8 cellular contexts compared by ENCODE assay signal in the genomic region with DNA sequence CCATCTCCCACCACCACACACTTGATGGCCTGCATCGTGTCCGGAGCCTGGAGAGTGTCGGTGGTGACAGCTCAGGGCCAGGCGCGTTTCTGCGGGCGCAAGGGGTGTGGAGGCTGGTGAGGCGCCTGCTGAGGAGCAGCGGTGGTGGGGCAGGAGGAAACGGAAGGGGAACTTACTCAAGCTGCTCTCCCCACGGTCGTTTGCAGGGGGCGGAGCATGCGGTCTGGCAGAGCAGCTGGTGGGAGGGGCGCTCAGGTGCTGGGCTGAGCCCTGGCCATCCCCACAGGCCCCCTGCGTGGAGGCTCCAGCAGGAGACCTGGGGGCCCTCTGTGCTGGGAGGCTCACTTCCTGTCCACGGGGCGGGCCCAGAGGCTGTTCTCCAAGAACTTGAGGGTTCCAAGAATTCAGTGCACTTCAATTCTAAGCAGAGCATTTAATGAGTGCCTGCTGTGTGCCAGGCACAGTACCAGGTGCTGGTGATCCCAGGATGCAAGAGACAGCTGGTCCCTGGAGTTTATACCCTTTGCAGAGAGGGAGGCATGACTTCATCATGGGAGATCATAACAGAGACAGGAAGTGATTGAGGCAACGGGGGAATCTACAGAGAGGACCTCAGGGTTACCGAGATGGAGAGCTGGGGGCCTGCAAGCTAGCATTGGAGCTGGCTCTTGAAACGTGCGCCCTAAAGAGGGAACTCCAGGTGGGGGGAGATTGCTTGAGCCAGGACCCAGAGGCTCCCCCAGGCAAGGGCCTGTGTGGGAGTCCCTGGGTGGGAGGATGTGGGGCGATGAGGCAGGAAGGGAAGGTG. TPM values are rescaled to one million over a fixed set of nuclear protein-coding genes. Genes with fewer than 3 reads are reported as not detected.
DNase-seq lines count a peak whose midpoint lies in the region; ATAC-seq and TF ChIP-seq lines count a peak whose summit lies in the region.

Gene RAC2, minus strand, starts transcription at position 156 of the 808 bp plus-strand sequence. Its CDS starts 121 bp downstream, at position 35.

- H3K27ac Mint-ChIP-seq in activated CD8-positive, alpha-beta T cell treated with anti-CD3 and anti-CD28 coated beads for 36 hours, result peak within 1 kb of the TSS; percentile 97
- H3K27ac Mint-ChIP-seq in naive B cell, result peak within 1 kb of the TSS; percentile 96 to 99 (median 99)
- H3K27ac Mint-ChIP-seq in stimulated activated naive CD8-positive, alpha-beta T cell treated with anti-CD3 and anti-CD28 coated beads, Interleukin-15, amount 100 ng/mL, for 72 hours, result peak within 1 kb of the TSS; percentile 92 to 93

- ATAC-seq in GM21825 (IDR thresholded peaks at IDR 0.05; ENCODE audit: unreplicated experiment) (peak; percentile 48), naive B cell (ENCODE audit: low read depth in 2 of 2) (peak; percentile 63 to 70)
- ATAC-seq in activated CD8-positive, alpha-beta T cell treated with anti-CD3 and anti-CD28 coated beads for 36 hours, result peak; percentile 71
- peak; percentile 73 for ATAC-seq in stimulated activated naive CD8-positive, alpha-beta T cell treated with anti-CD3 and anti-CD28 coated beads, Interleukin-15, amount 100 ng/mL, for 72 hours

- no peaks in the 10 kb centered on the region for H3K9me3 Mint-ChIP-seq in activated CD8-positive, alpha-beta T cell treated with anti-CD3 and anti-CD28 coated beads for 36 hours
- H3K9me3 Mint-ChIP-seq in naive B cell, result no peaks in the 10 kb centered on the region
- no peaks in the 10 kb centered on the region for H3K9me3 Mint-ChIP-seq in stimulated activated naive CD8-positive, alpha-beta T cell treated with anti-CD3 and anti-CD28 coated beads, Interleukin-15, amount 100 ng/mL, for 72 hours

- intact Hi-C loops in activated CD8-positive, alpha-beta T cell treated with anti-CD3 and anti-CD28 coated beads for 36 hours (cut with micrococcal nuclease), result no loop called here

- no peaks in the 10 kb centered on the region for H3K27me3 Mint-ChIP-seq in activated CD8-positive, alpha-beta T cell treated with anti-CD3 and anti-CD28 coated beads for 36 hours
- H3K27me3 Mint-ChIP-seq in naive B cell, result no peaks in the 10 kb centered on the region
- H3K27me3 Mint-ChIP-seq in stimulated activated naive CD8-positive, alpha-beta T cell treated with anti-CD3 and anti-CD28 coated beads, Interleukin-15, amount 100 ng/mL, for 72 hours, result no peaks in the 10 kb centered on the region

- no peaks in the 10 kb centered on the region for H3K9me3 ChIP-seq in endocrine pancreas (ENCODE audit: control insufficient read depth, low read length)

- peaks cover 48% of the 10 kb centered on the region for H3K36me3 Mint-ChIP-seq in activated CD8-positive, alpha-beta T cell treated with anti-CD3 and anti-CD28 coated beads for 36 hours (ENCODE audit: low read depth)
- peaks cover 7 to 8% of the 10 kb centered on the region in 2 donors for H3K36me3 Mint-ChIP-seq in naive B cell

- H3K4me3 ChIP-seq in endocrine pancreas (ENCODE audit: control insufficient read depth, insufficient read depth, low read length), result no peak within 1 kb of the TSS

- DNase-seq in EH (ENCODE audit: low read depth) (peak; percentile 63), NCI-H2171 (lab: John Stamatoyannopoulos, UW) (peak; percentile 45), naive B cell (peak; percentile 86), SK-N-DZ (ENCODE audit: low spot score) (no peak)
- peak; percentile 98 for DNase-seq in activated CD8-positive, alpha-beta T cell treated with anti-CD3 and anti-CD28 coated beads for 36 hours
- peak; percentile 82 to 93 for DNase-seq in stimulated activated naive CD8-positive, alpha-beta T cell treated with anti-CD3 and anti-CD28 coated beads, Interleukin-15, amount 100 ng/mL, for 72 hours

- H3K27me3 ChIP-seq in endocrine pancreas (ENCODE audit: control insufficient read depth, insufficient read depth, low read length), result no peaks in the 10 kb centered on the region

- H3K4me3 Mint-ChIP-seq in activated CD8-positive, alpha-beta T cell treated with anti-CD3 and anti-CD28 coated beads for 36 hours, result peak within 1 kb of the TSS; percentile 98
- peak within 1 kb of the TSS; percentile 76 to 96 (median 91) for H3K4me3 Mint-ChIP-seq in naive B cell
- peak within 1 kb of the TSS; percentile 95 to 98 for H3K4me3 Mint-ChIP-seq in stimulated activated naive CD8-positive, alpha-beta T cell treated with anti-CD3 and anti-CD28 coated beads, Interleukin-15, amount 100 ng/mL, for 72 hours

- peak within 1 kb of the TSS; percentile 32 for H3K9ac ChIP-seq in endocrine pancreas (ENCODE audit: control insufficient read depth, insufficient read depth, low read length)

- H3K4me1 ChIP-seq in endocrine pancreas (ENCODE audit: control insufficient read depth, insufficient read depth, low read length), result no peaks in the 10 kb centered on the region

- CTCF ChIA-PET in activated CD8-positive, alpha-beta T cell treated with anti-CD3 and anti-CD28 coated beads for 36 hours (lab: Charles Lee), result interaction anchor here (0.8 to 12.0 kb wide), 14 partner anchors 9 to 215 kb away, joined by 3 to 154 read pairs (median 4); no protein-coding TSS in a partner anchor

- H3K36me3 ChIP-seq in endocrine pancreas (ENCODE audit: control insufficient read depth, insufficient read depth, low read length), result no peaks in the 10 kb centered on the region

- POLR2A ChIA-PET in activated CD8-positive, alpha-beta T cell treated with anti-CD3 and anti-CD28 coated beads for 36 hours (lab: Charles Lee), result interaction anchor here (0.7 to 9.5 kb wide), 19 partner anchors 9 to 184 kb away, joined by 3 to 209 read pairs (median 6); partner anchors contain the start of gene IL2RB

- peaks cover 42% of the 10 kb centered on the region for H3K4me1 Mint-ChIP-seq in activated CD8-positive, alpha-beta T cell treated with anti-CD3 and anti-CD28 coated beads for 36 hours (ENCODE audit: low read depth)
- peaks cover 59 to 76% (median 60%) of the 10 kb centered on the region in 3 donors for H3K4me1 Mint-ChIP-seq in naive B cell
- H3K4me1 Mint-ChIP-seq in stimulated activated naive CD8-positive, alpha-beta T cell treated with anti-CD3 and anti-CD28 coated beads, Interleukin-15, amount 100 ng/mL, for 72 hours, result peaks cover 56% of the 10 kb centered on the region

- no peak for TF ChIP-seq CTCF in activated CD8-positive, alpha-beta T cell treated with anti-CD3 and anti-CD28 coated beads for 36 hours (IDR thresholded peaks at IDR 0.05)

RNA-seq across cellular contexts. Expression of gene RAC2, which starts in this region (rescaled TPM):
- total RNA-seq in activated CD8-positive, alpha-beta T cell treated with anti-CD3 and anti-CD28 coated beads for 36 hours, result 100 to 1,000 TPM; 699 to 717 TPM
- polyA plus RNA-seq in naive B cell (ENCODE audit: low read depth in 6 of 6), result 100 to 1,000 TPM; 671 to 842 (median 780) TPM
- polyA plus RNA-seq in SK-N-DZ (2014; cell fraction: cytosol; rRNA removed), result 0.44 and 0.71 TPM in 2 replicates
- not detected in 2 replicates for polyA plus RNA-seq in SK-N-DZ (2014; cell fraction: nucleus; rRNA removed)
